In genomic region chr10:69458426-69459100, GRCh38 we compare ENCODE assay signal across 13 cellular contexts. TPM values are rescaled to one million over a fixed set of nuclear protein-coding genes. Genes with fewer than 3 reads are reported as not detected.
DNase-seq lines count a peak whose midpoint lies in the region; ATAC-seq, FAIRE-seq and TF ChIP-seq lines count a peak whose summit lies in the region.
"Had no signal": no experiment of that assay in that cellular context is flagged by ENCODE, and none has a peak within 500 bp of the region (broad histone marks: within the 10 kb centered on the region; RNA-seq: fewer than 3 reads in every experiment).

No MANE protein-coding gene starts in this region.

- H2AFZ ChIP-seq in PC-3 (ENCODE audit: low read length), result no peak overlapping the region

- no peak for DNase-seq in A549 (ENCODE audit: low read depth in 1 of 2, low spot score in 1 of 2)
- DNase-seq in PC-3, result peak; percentile 96
- peak; percentile 63 for DNase-seq in epithelial cell of esophagus (ENCODE audit: low read depth)
- peak; percentile 80 for DNase-seq in pons (ENCODE audit: low spot score)
- no peak for DNase-seq in DMS79 treated with DMSO at 0.1 percent for 48 hours (lab: John Stamatoyannopoulos, UW)
- DNase-seq in NCI-H2107 (lab: John Stamatoyannopoulos, UW), result no peak
- DNase-seq in GM12892 (ENCODE audit: insufficient read length), result no peak
- DNase-seq: H9; naive thymus-derived CD8-positive, alpha-beta T cell; NCI-H510A had no signal

- H3K27me3 ChIP-seq in PC-3 (ENCODE audit: low read length), result no peaks in the 10 kb centered on the region
- H3K27me3 ChIP-seq: BLaER1 had no signal

- H3K36me3 ChIP-seq in PC-3 (ENCODE audit: low read depth, low read length), result peaks cover 30% of the 10 kb centered on the region
- H3K36me3 ChIP-seq: BLaER1 had no signal

- no peak for TF ChIP-seq CTCF in A549 (IDR thresholded peaks at IDR 0.05)
- no peak for TF ChIP-seq CTCF in PC-3 (conservative IDR thresholded peaks at IDR 0.05; ENCODE audit: low read depth, low read length)
- TF ChIP-seq CTCF in epithelial cell of esophagus (IDR thresholded peaks at IDR 0.05; ENCODE audit: insufficient read depth, low read depth, low read length, missing control alignments), result no peak

- no peaks in the 10 kb centered on the region for H3K9me2 ChIP-seq in PC-3 (replicated peaks; ENCODE audit: low read length)

- BruUV-seq in PC-3 (replicated peaks; lab: Mats Ljungman, UMichigan), result TSS peak; percentile 27

- H3K4me3 ChIP-seq in A549, result no peak overlapping the region
- peak overlapping the region; percentile 39 for H3K4me3 ChIP-seq in PC-3 (ENCODE audit: low read length)
- H3K4me3 ChIP-seq in epithelial cell of esophagus (ENCODE audit: low read length), result no peak overlapping the region
- H3K4me3 ChIP-seq: BLaER1 had no signal

- peak overlapping the region; percentile 16 for H3K9ac ChIP-seq in PC-3 (ENCODE audit: low read length)
- H3K9ac ChIP-seq: BLaER1 had no signal

- H4K20me1 ChIP-seq in PC-3 (ENCODE audit: low read length), result no peaks in the 10 kb centered on the region
- H4K20me1 ChIP-seq: BLaER1 had no signal

- TF ChIP-seq POLR2A in A549 (IDR thresholded peaks at IDR 0.05; ENCODE audit: low read length), result no peak
- no peak for TF ChIP-seq POLR2A in GM12892 (IDR thresholded peaks at IDR 0.05; ENCODE audit: low read depth, low read length)

- POLR2A ChIA-PET in A549 (lab: Yijun Ruan, JAX), result interaction anchor here (1.0 kb wide), 1 partner anchor 12 kb away, joined by 3 read pairs; no protein-coding TSS in a partner anchor
- POLR2A ChIA-PET in PC-3 (lab: Charles Lee; ENCODE audit: unreplicated experiment), result no interaction called here

- intact Hi-C loops in PC-3 (cut with micrococcal nuclease), result no loop called here

- no peak for TF ChIP-seq EP300 in A549 (IDR thresholded peaks at IDR 0.05)

- no peak for FAIRE-seq in A549 (lab: Jason Lieb, UNC)
- FAIRE-seq in GM12892 (lab: Jason Lieb, UNC), result no peak
- FAIRE-seq: TTC549 had no signal

- peak overlapping the region; percentile 15 to 59; a peak in 4 of 6 replicates for H3K27ac ChIP-seq in A549
- H3K27ac ChIP-seq in PC-3 (ENCODE audit: low read length), result peak overlapping the region; percentile 77
- H3K27ac ChIP-seq: BLaER1 had no signal

- TF ChIP-seq RAD21 in A549 (conservative IDR thresholded peaks at IDR 0.05 in 1 of 2, IDR thresholded peaks at IDR 0.05 in 1 of 2), result no peak

- CTCF ChIA-PET in A549 (lab: Yijun Ruan, JAX), result interaction anchor here (1.0 to 2.3 kb wide), 5 partner anchors 8 to 51 kb away, joined by 3 to 10 read pairs (median 3); no protein-coding TSS in a partner anchor
- CTCF ChIA-PET in PC-3 (lab: Charles Lee), result no interaction called here

- peaks cover 15% of the 10 kb centered on the region for H3F3A ChIP-seq in PC-3 (ENCODE audit: low read length, unreplicated experiment)

- peaks cover 94% of the 10 kb centered on the region for H3K79me2 ChIP-seq in PC-3 (ENCODE audit: low read length)

- peaks cover 58% of the 10 kb centered on the region for H3K4me1 ChIP-seq in A549
- H3K4me1 ChIP-seq in PC-3 (ENCODE audit: insufficient read depth, low read length), result peaks cover 66% of the 10 kb centered on the region

- 44% methylated on average over 10 of the region's 10 CpGs for WGBS in A549 (ENCODE audit: missing lambda C conversion rate)

- H3K4me2 ChIP-seq in A549, result peak overlapping the region; percentile 57
- peak overlapping the region; percentile 72 for H3K4me2 ChIP-seq in PC-3 (ENCODE audit: low read length)
- H3K4me2 ChIP-seq: BLaER1 had no signal

- H3K9me3 ChIP-seq in A549 (no peaks in the 10 kb centered on the region), PC-3 (ENCODE audit: low read length) (no peaks in the 10 kb centered on the region)
- H3K9me3 ChIP-seq: BLaER1 had no signal

- ATAC-seq in A549, result peak in 1 of 2 experiments; percentile 49; a peak in 2 of 6 replicates
- peak; percentile 57 for ATAC-seq in PC-3
- ATAC-seq in GM21526 (IDR thresholded peaks at IDR 0.05; ENCODE audit: low FRiP score, unreplicated experiment), result no peak
- ATAC-seq: naive thymus-derived CD8-positive, alpha-beta T cell had no signal

TF ChIP-seq in A549, 52 proteins besides CTCF, POLR2A, EP300 and RAD21:
- TF ChIP-seq GATA3 (IDR thresholded peaks at IDR 0.05; ENCODE audit: borderline replicate concordance) (peak; percentile 11; the same call in 1 of the 2 replicates), HES2 (IDR thresholded peaks at IDR 0.05) (no peak)

RNA-seq across cellular contexts. Expression of gene TSPAN15, which starts 7.3 kb away (rescaled TPM):
- polyA plus RNA-seq in A549 (2011; rRNA removed) (89.0 and 89.6 TPM in 2 replicates), A549 (2017; fragmentation: RNase III; extraction: RNeasy Plus Mini Kit Qiagen cat#74134 plus additional on column Dnase treatment) (49.3 to 60.2 TPM (median 54.4 TPM) in 3 replicates)
- polyA plus RNA-seq in A549 (2012; cell fraction: cytosol; rRNA removed), result 159 and 209 TPM in 2 replicates
- 211 and 234 TPM in 2 replicates for polyA plus RNA-seq in A549 (2012; cell fraction: nucleus; rRNA removed)
- polyA minus RNA-seq in A549 (2011; rRNA and poly(A)+ RNA removed), result 132 and 156 TPM in 2 replicates
- total RNA-seq in PC-3 (2014; rRNA removed), result 186 and 212 TPM in 2 replicates
- polyA plus RNA-seq in GM12892 (2012; ENCODE audit: missing spikeins), result 2.2 TPM

RNA-seq across cellular contexts. Expression of gene TACR2, which starts 41.8 kb away (rescaled TPM):
- 0.16 and 0.24 TPM in 2 replicates for polyA plus RNA-seq in A549 (2011; rRNA removed)
- 0.17 and 0.21 TPM in 2 replicates for polyA plus RNA-seq in A549 (2012; cell fraction: cytosol; rRNA removed)
- 0.06 and 0.16 TPM in 2 replicates for polyA plus RNA-seq in A549 (2012; cell fraction: nucleus; rRNA removed)
- 0.09 to 0.21 TPM (median 0.15 TPM) in 3 replicates for polyA plus RNA-seq in A549 (2017; fragmentation: RNase III; extraction: RNeasy Plus Mini Kit Qiagen cat#74134 plus additional on column Dnase treatment)
- 0.12 and 0.19 TPM in 2 replicates for polyA minus RNA-seq in A549 (2011; rRNA and poly(A)+ RNA removed)
- total RNA-seq in PC-3 (2014; rRNA removed), result 0.40 TPM in 1 of 2 replicates, not detected in the other
- polyA plus RNA-seq in GM12892 (2012; ENCODE audit: missing spikeins), result 0.45 TPM
- total RNA-seq: H9; naive thymus-derived CD8-positive, alpha-beta T cell had no signal
- polyA plus RNA-seq: naive thymus-derived CD8-positive, alpha-beta T cell had no signal

Comparison
In these comparisons a context has a peak if more than half of its experiments do, and no peak if none do; other contexts are left out.
1. DNase-seq: peak in PC-3 (single experiment), epithelial cell of esophagus (single experiment) and pons (single experiment); none in A549 (0 of 2), DMS79 treated with DMSO at 0.1 percent for 48 hours (single experiment), NCI-H2107 (single experiment) and GM12892 (single experiment).